In genomic region chr19:43950834-43951626, GRCh38 we compare ENCODE assay signal across 8 cellular contexts. TPM values are rescaled to one million over a fixed set of nuclear protein-coding genes. Genes with fewer than 3 reads are reported as not detected.
DNase-seq lines count a peak whose midpoint lies in the region; ATAC-seq and TF ChIP-seq lines count a peak whose summit lies in the region.

Gene ZNF221, plus strand, starts transcription at chr19:43951228. Its CDS starts 11,499 bp downstream, at chr19:43962727.

- no peak within 1 kb of the TSS for H4K8ac ChIP-seq in neuronal stem cell (ENCODE audit: low read depth, low read length)

- no peak within 1 kb of the TSS for H2BK15ac ChIP-seq in neuronal stem cell (ENCODE audit: low read length)

- WGBS in neuronal stem cell (ENCODE audit: extremely low coverage in 2 of 2, insufficient read length in 2 of 2, insufficient replicate concordance in 1 of 2), 2 donors = no CpG with 5 or more reads among the region's 40 CpGs

- H3K4me3 ChIP-seq in LNCaP clone FGC (ENCODE audit: low read depth, low read length) (peak within 1 kb of the TSS; percentile 74), neuronal stem cell (ENCODE audit: low read length in 2 of 2) (peak within 1 kb of the TSS; percentile 70 to 92)

- peak within 1 kb of the TSS; percentile 54 for H3K4me2 ChIP-seq in neuronal stem cell (ENCODE audit: insufficient read depth, low read length, poor library complexity, severe bottlenecking)

- no peak within 1 kb of the TSS for H2BK120ac ChIP-seq in neuronal stem cell (ENCODE audit: low read depth, low read length)

- peak within 1 kb of the TSS; percentile 76 for H3K18ac ChIP-seq in neuronal stem cell (ENCODE audit: low read length)

- peaks cover 3% of the 10 kb centered on the region for H3K79me1 ChIP-seq in neuronal stem cell (ENCODE audit: low read depth, low read length)

- ATAC-seq in GM21825 (IDR thresholded peaks at IDR 0.05; ENCODE audit: unreplicated experiment) = peak; percentile 92

- peaks cover 6 to 33% of the 10 kb centered on the region in 2 donors for H3K36me3 ChIP-seq in neuronal stem cell (replicated peaks in 1 of 2; ENCODE audit: control insufficient read depth in 2 of 2, insufficient read depth in 2 of 2, low read length in 2 of 2)

- H3K27me3 ChIP-seq in neuronal stem cell (ENCODE audit: control insufficient read depth in 3 of 3, insufficient read depth in 3 of 3, low read depth in 1 of 3, low read length in 3 of 3) = no peaks in the 10 kb centered on the region

- H3K27ac ChIP-seq in neuronal stem cell (replicated peaks; ENCODE audit: low read length) = no peak within 1 kb of the TSS

- no peak within 1 kb of the TSS for H2BK5ac ChIP-seq in neuronal stem cell (ENCODE audit: low read length)

- DNase-seq in Daoy (ENCODE audit: low read depth) (peak; percentile 96), LNCaP clone FGC (ENCODE audit: low read depth) (peak; percentile 86), SHP77 (lab: John Stamatoyannopoulos, UW) (peak; percentile 95), germinal center (ENCODE audit: low spot score) (peak; percentile 74), neuronal stem cell (ENCODE audit: low spot score) (peak; percentile 91), superior temporal gyrus (ENCODE audit: extremely low spot score) (peak; percentile 98)
- DNase-seq in activated naive CD4-positive, alpha-beta T cell treated with anti-CD3 and anti-CD28 coated beads, Interleukin-2, amount 50 U/mL, for 16 hours = peak; percentile 49

- H3K9ac ChIP-seq in neuronal stem cell (ENCODE audit: low read depth, low read length, poor library complexity) = peak within 1 kb of the TSS; percentile 71

- TF ChIP-seq CTCF in LNCaP clone FGC (IDR thresholded peaks at IDR 0.05; ENCODE audit: control insufficient read depth, extremely low read depth, insufficient read depth) = peak; percentile 38

- peak within 1 kb of the TSS; percentile 20 for H3K23ac ChIP-seq in neuronal stem cell (ENCODE audit: low read depth, low read length, poor library complexity)

- no peak within 1 kb of the TSS for H3K4ac ChIP-seq in neuronal stem cell (ENCODE audit: low read length)

- H3K4me1 ChIP-seq in neuronal stem cell (ENCODE audit: control insufficient read depth in 2 of 2, insufficient read depth in 1 of 2, low read depth in 1 of 2, low read length in 2 of 2) = no peaks in the 10 kb centered on the region

- no peak within 1 kb of the TSS for H4K91ac ChIP-seq in neuronal stem cell (ENCODE audit: low read depth, low read length, poor library complexity)

- peaks cover 12 to 46% of the 10 kb centered on the region in 2 donors for H3K9me3 ChIP-seq in neuronal stem cell (replicated peaks in 1 of 2; ENCODE audit: control insufficient read depth in 2 of 2, insufficient read depth in 1 of 2, low read depth in 1 of 2, low read length in 2 of 2)

- no peak within 1 kb of the TSS for H2BK12ac ChIP-seq in neuronal stem cell (ENCODE audit: low read length)

- H3K14ac ChIP-seq in neuronal stem cell (ENCODE audit: low read length) = peak within 1 kb of the TSS; percentile 33

- peak within 1 kb of the TSS; percentile 91 for H2AFZ ChIP-seq in neuronal stem cell (ENCODE audit: low read length)

- no peak within 1 kb of the TSS for H2AK5ac ChIP-seq in neuronal stem cell (ENCODE audit: low read depth, low read length)

RNA-seq across cellular contexts. Expression of gene ZNF221, which starts in this region (rescaled TPM):
- total RNA-seq in Daoy (2014; rRNA removed; shearing (Covaris generic)) = 3.0 and 6.3 TPM in 2 replicates
- polyA plus RNA-seq in neuronal stem cell (2013, experiment 1 of 2) = 2.0 TPM
- 1.8 TPM for polyA plus RNA-seq in neuronal stem cell (2013, experiment 2 of 2)
